In genomic region chr3:189995129-189995528, GRCh38 we compare ENCODE assay signal across 17 cellular contexts.
DNase-seq lines count a peak whose midpoint lies in the region; ATAC-seq and TF ChIP-seq lines count a peak whose summit lies in the region.
"Had no signal": no experiment of that assay in that cellular context is flagged by ENCODE, and none has a peak within 500 bp of the region (broad histone marks: within the 10 kb centered on the region; RNA-seq: fewer than 3 reads in every experiment).

No MANE protein-coding gene starts in this region.

- H3K9me3 Mint-ChIP-seq in H9 (no peaks in the 10 kb centered on the region), osteocyte (ENCODE audit: unreplicated experiment) (no peaks in the 10 kb centered on the region)

- H3K9me3 ChIP-seq in H9 (ENCODE audit: control insufficient read depth, low read depth, low read length) (no peaks in the 10 kb centered on the region), upper lobe of left lung (no peaks in the 10 kb centered on the region)
- H3K9me3 ChIP-seq: stomach had no signal

- no peaks in the 10 kb centered on the region for H3K36me3 ChIP-seq in upper lobe of left lung
- H3K36me3 ChIP-seq: stomach had no signal

- H3K27ac Mint-ChIP-seq in H9: peak overlapping the region in 2 of 3 experiments; percentile 76 to 94; a peak in 4 of 7 replicates
- peak overlapping the region; percentile 74 for H3K27ac Mint-ChIP-seq in osteocyte (ENCODE audit: unreplicated experiment)
- H3K27ac Mint-ChIP-seq: activated naive CD8-positive, alpha-beta T cell had no signal

- no peak overlapping the region for H4K5ac ChIP-seq in H9 (ENCODE audit: insufficient read length, low read depth, low read length)

- H3K18ac ChIP-seq in H9 (ENCODE audit: insufficient read length, low read depth, low read length): no peak overlapping the region

- H3K27me3 ChIP-seq in H9 (ENCODE audit: insufficient read depth, low read length) (no peaks in the 10 kb centered on the region; the same call in 1 of the 2 replicates), foreskin keratinocyte (no peaks in the 10 kb centered on the region), upper lobe of left lung (no peaks in the 10 kb centered on the region)
- H3K27me3 ChIP-seq: stomach had no signal

- no peak overlapping the region for H2BK12ac ChIP-seq in H9 (ENCODE audit: insufficient read length, low read depth, low read length)

- TF ChIP-seq EP300 in upper lobe of left lung (IDR thresholded peaks at IDR 0.05): no peak

- no peaks in the 10 kb centered on the region for H4K20me1 ChIP-seq in H9 (ENCODE audit: control insufficient read depth, insufficient read depth, insufficient read length)

- no peak overlapping the region for H3K14ac ChIP-seq in H9 (ENCODE audit: insufficient read depth, low read length)

- no peak overlapping the region for H2BK120ac ChIP-seq in H9 (ENCODE audit: low read depth, low read length, poor library complexity, severe bottlenecking)

- H3K56ac ChIP-seq in H9 (ENCODE audit: insufficient read length, low read depth, low read length): no peak overlapping the region

- H3K27me3 Mint-ChIP-seq in H9 (ENCODE audit: low read depth) (no peaks in the 10 kb centered on the region), osteocyte (ENCODE audit: unreplicated experiment) (no peaks in the 10 kb centered on the region)

- DNase-seq in H9: peak; percentile 35
- DNase-seq in NCI-H82 treated with DMSO at 0.1 percent for 48 hours (lab: John Stamatoyannopoulos, UW; ENCODE audit: unreplicated experiment): peak; percentile 30
- peak; percentile 94 for DNase-seq in choroid plexus epithelial cell (ENCODE audit: low read depth)
- DNase-seq in osteocyte (ENCODE audit: extremely low spot score, unreplicated experiment): no peak
- no peak for DNase-seq in foreskin keratinocyte
- DNase-seq in upper lobe of left lung: no peak
- no peak for DNase-seq in stimulated activated CD4-positive, alpha-beta T cell treated with anti-CD3 and anti-CD28 coated beads, Interleukin-1b, Interleukin-23, amount 100 ng/mL, for 48 hours
- DNase-seq: activated T-cell treated with anti-CD3 and anti-CD28 coated beads for 4 hours, C1 segment of cervical spinal cord, DND-41, KG1, kidney glomerular epithelial cell, NCI-H1436, NCI-H446 treated with DMSO at 0.1 percent for 48 hours, stomach had no signal

- no peak overlapping the region for H3T11ph ChIP-seq in H9 (ENCODE audit: low read length)

- no peaks in the 10 kb centered on the region for H3K23me2 ChIP-seq in H9 (ENCODE audit: insufficient read length, low read depth, low read length, poor library complexity, severe bottlenecking)

- H3K79me1 ChIP-seq in H9 (ENCODE audit: insufficient read depth, low read depth, low read length, poor library complexity, severe bottlenecking): no peaks in the 10 kb centered on the region

- no peak overlapping the region for H2BK20ac ChIP-seq in H9 (ENCODE audit: low read depth, low read length, poor library complexity, severe bottlenecking)

- no peak overlapping the region for H3K4me3 ChIP-seq in choroid plexus epithelial cell (ENCODE audit: low read depth, low read length)
- no peak overlapping the region for H3K4me3 ChIP-seq in upper lobe of left lung
- H3K4me3 ChIP-seq: stomach had no signal

- TF ChIP-seq CTCF in H9 (conservative IDR thresholded peaks at IDR 0.05) (no peak), choroid plexus epithelial cell (conservative IDR thresholded peaks at IDR 0.05; ENCODE audit: low read depth, low read length) (no peak), osteocyte (IDR thresholded peaks at IDR 0.05) (peak; percentile 26), foreskin keratinocyte (conservative IDR thresholded peaks at IDR 0.05) (no peak), upper lobe of left lung (IDR thresholded peaks at IDR 0.05) (no peak)

- no peak overlapping the region for H3K23ac ChIP-seq in H9 (ENCODE audit: insufficient read length, low read depth, low read length)

- no peak overlapping the region for H4K91ac ChIP-seq in H9 (ENCODE audit: insufficient read length, low read depth, low read length)

- H2AK5ac ChIP-seq in H9 (ENCODE audit: insufficient read length, low read length): no peak overlapping the region

- no peak overlapping the region for H4K8ac ChIP-seq in H9 (replicated peaks; ENCODE audit: insufficient read length, low read depth, low read length)

- no peaks in the 10 kb centered on the region for H3K79me2 ChIP-seq in H9 (ENCODE audit: insufficient read depth, low read length)
- H3K79me2 ChIP-seq: parathyroid adenoma had no signal

- H3K27ac ChIP-seq in H9 (ENCODE audit: insufficient read length, low read depth, low read length) (no peak overlapping the region), foreskin keratinocyte (no peak overlapping the region), upper lobe of left lung (no peak overlapping the region)
- H3K27ac ChIP-seq: parathyroid adenoma, stomach had no signal

- H2BK5ac ChIP-seq in H9 (ENCODE audit: insufficient read length, low read length): no peak overlapping the region

- H3K9ac ChIP-seq in H9 (ENCODE audit: extremely low read depth, insufficient read length, low read length): no peak overlapping the region
- H3K9ac ChIP-seq: parathyroid adenoma had no signal

- H3K4me3 Mint-ChIP-seq in H9 (no peak overlapping the region; a peak in 1 of 5 replicates), osteocyte (ENCODE audit: unreplicated experiment) (peak overlapping the region; percentile 56)
- H3K4me3 Mint-ChIP-seq: activated naive CD8-positive, alpha-beta T cell had no signal

- H3K4me2 ChIP-seq in H9 (ENCODE audit: insufficient read depth, insufficient read length, low read length): no peak overlapping the region

- H3K36me3 Mint-ChIP-seq in H9 (ENCODE audit: insufficient read depth in 1 of 3, low read depth in 3 of 3) (peaks cover 0 to 3% (median 0%) of the 10 kb centered on the region in 3 experiments; a peak in 2 of 7 replicates), osteocyte (ENCODE audit: unreplicated experiment) (peaks cover 26% of the 10 kb centered on the region)
- H3K36me3 Mint-ChIP-seq: activated naive CD8-positive, alpha-beta T cell had no signal

- no peak for ATAC-seq in foreskin keratinocyte
- ATAC-seq in upper lobe of left lung (ENCODE audit: low FRiP score in 2 of 2): no peak

- no peak for TF ChIP-seq POLR2A in upper lobe of left lung (IDR thresholded peaks at IDR 0.05)

- H3K4ac ChIP-seq in H9 (ENCODE audit: low read depth, low read length): no peak overlapping the region

- WGBS in H9 (ENCODE audit: extremely low coverage, insufficient read length, low lambda C conversion rate): no CpG with 5 or more reads among the region's 3 CpGs
- 71 to 76% methylated on average over 3 of the region's 3 CpGs for WGBS in upper lobe of left lung, 2 donors

- H3K4me1 Mint-ChIP-seq in H9: peaks cover 41 to 45% of the 10 kb centered on the region in 2 experiments
- H3K4me1 Mint-ChIP-seq in osteocyte (ENCODE audit: unreplicated experiment): peaks cover 40% of the 10 kb centered on the region

- no peak overlapping the region for H2AFZ ChIP-seq in H9 (ENCODE audit: low read length)
- H2AFZ ChIP-seq: parathyroid adenoma had no signal

- no peak overlapping the region for H2BK15ac ChIP-seq in H9 (ENCODE audit: low read depth, low read length)

- peaks cover 5% of the 10 kb centered on the region; the same call in 1 of the 2 replicates for H3K4me1 ChIP-seq in H9 (ENCODE audit: insufficient read depth, low read length)
- no peaks in the 10 kb centered on the region for H3K4me1 ChIP-seq in foreskin keratinocyte
- H3K4me1 ChIP-seq in upper lobe of left lung: no peaks in the 10 kb centered on the region
- H3K4me1 ChIP-seq: parathyroid adenoma, stomach had no signal

Comparison
In these comparisons a context has a peak if more than half of its experiments do, and no peak if none do; other contexts are left out.
1. DNase-seq: peak in H9 (single experiment), NCI-H82 treated with DMSO at 0.1 percent for 48 hours (single experiment) and choroid plexus epithelial cell (single experiment); none in osteocyte (single experiment), foreskin keratinocyte (0 of 2), upper lobe of left lung (0 of 2) and stimulated activated CD4-positive, alpha-beta T cell treated with anti-CD3 and anti-CD28 coated beads, Interleukin-1b, Interleukin-23, amount 100 ng/mL, for 48 hours (single experiment).